Comparison of ENCODE assay signal across 10 cellular contexts in the genomic region with DNA sequence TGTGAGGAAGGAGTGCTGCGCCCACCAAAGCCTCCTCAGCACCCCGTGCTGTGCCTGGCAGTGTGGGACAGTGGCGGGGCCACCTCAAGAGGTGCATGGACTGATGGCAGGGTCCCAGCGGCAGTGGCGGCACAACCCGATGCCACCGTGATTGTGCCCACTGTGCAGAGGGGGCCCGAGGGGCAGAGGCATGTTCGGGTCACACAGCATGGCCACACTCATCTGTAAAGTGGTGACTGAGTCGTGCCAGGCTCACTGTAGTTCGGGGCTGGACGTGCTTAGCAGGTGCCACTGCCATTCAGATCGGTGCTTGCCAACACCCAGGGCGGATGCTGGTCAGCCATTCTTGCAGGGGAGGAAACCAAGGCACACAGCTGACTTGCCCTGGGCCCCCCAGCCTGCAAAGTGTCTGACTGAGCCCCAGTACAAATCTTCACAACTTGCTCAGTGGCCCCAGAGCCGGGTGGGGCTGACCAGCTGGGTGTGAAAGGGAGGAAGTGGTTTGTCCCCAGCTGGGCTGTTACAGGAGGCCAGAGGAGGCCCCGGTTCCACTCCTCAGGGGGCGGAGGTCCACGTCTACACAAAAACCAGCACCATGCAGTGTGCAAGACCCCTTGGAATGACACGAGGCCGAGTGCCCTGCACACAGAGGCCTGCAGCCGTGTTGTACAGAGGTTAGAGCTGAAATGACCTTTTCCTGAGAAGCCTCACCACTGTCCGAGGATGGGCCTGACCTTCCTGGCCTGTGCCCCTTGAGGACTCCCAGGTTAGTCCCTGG. TPM values are rescaled to one million over a fixed set of nuclear protein-coding genes. Genes with fewer than 3 reads are reported as not detected.
DNase-seq lines count a peak whose midpoint lies in the region; ATAC-seq and TF ChIP-seq lines count a peak whose summit lies in the region.
"Had no signal": no experiment of that assay in that cellular context is flagged by ENCODE, and none has a peak within 500 bp of the region (broad histone marks: within the 10 kb centered on the region; RNA-seq: fewer than 3 reads in every experiment).

No MANE protein-coding gene starts in this region.

- peaks cover 13% of the 10 kb centered on the region for H3K36me3 Mint-ChIP-seq in T-helper 17 cell (ENCODE audit: low read depth)

- intact Hi-C loops in heart right ventricle (cut with DNase I), result loop anchor here in 1 of 10 donors (5.0 kb wide), 1 partner anchor 48 kb away; no protein-coding TSS in a partner anchor

- WGBS in heart right ventricle, 2 donors, result 78 to 82% methylated on average over 22 of the region's 22 CpGs

- H3K4me1 Mint-ChIP-seq in T-helper 17 cell, result peaks cover 70% of the 10 kb centered on the region

- TF ChIP-seq CTCF in heart right ventricle (IDR thresholded peaks at IDR 0.05) (no peak), thoracic aorta (IDR thresholded peaks at IDR 0.05) (no peak)

- peak overlapping the region; percentile 100 for H3K27ac Mint-ChIP-seq in T-helper 17 cell

- no peaks in the 10 kb centered on the region for H3K36me3 ChIP-seq in heart right ventricle
- H3K36me3 ChIP-seq in thoracic aorta, result no peaks in the 10 kb centered on the region
- H3K36me3 ChIP-seq: adrenal gland had no signal

- ATAC-seq in T-helper 17 cell, result peak; percentile 1
- ATAC-seq in heart right ventricle, result peak; percentile 28 to 62 (median 56)
- ATAC-seq in thoracic aorta (ENCODE audit: insufficient number of reproducible peaks, low FRiP score, low read depth), result no peak
- ATAC-seq in GM18870 (IDR thresholded peaks at IDR 0.05; ENCODE audit: unreplicated experiment), result no peak
- no peak for ATAC-seq in HG03045 (IDR thresholded peaks at IDR 0.05; ENCODE audit: unreplicated experiment)

- H3K27ac ChIP-seq in heart right ventricle (peak overlapping the region in 5 of 10 donors; percentile 28 to 96 (median 47)), thoracic aorta (peak overlapping the region in 1 of 2 donors; percentile 25)

- H3K4me3 Mint-ChIP-seq in T-helper 17 cell, result peak overlapping the region; percentile 98

- no peaks in the 10 kb centered on the region for H3K27me3 Mint-ChIP-seq in T-helper 17 cell

- peaks cover 0 to 68% (median 1%) of the 10 kb centered on the region in 9 donors for H3K4me1 ChIP-seq in heart right ventricle
- no peaks in the 10 kb centered on the region for H3K4me1 ChIP-seq in thoracic aorta (ENCODE audit: control insufficient read depth in 1 of 2, low read depth in 2 of 2)
- H3K4me1 ChIP-seq: adrenal gland had no signal

- peak; percentile 53 for DNase-seq in activated CD4-positive, alpha-beta T cell treated with anti-CD3 and anti-CD28 coated beads for 48 hours
- DNase-seq in activated CD4-positive, alpha-beta T cell treated with anti-CD3 and anti-CD28 coated beads for 1 hour, result no peak
- DNase-seq in T-helper 17 cell (no peak), heart right ventricle (peak in 1 of 2 donors; percentile 41), thoracic aorta (ENCODE audit: low spot score) (no peak), mucosa of gallbladder (ENCODE audit: low spot score) (no peak)

- H3K4me3 ChIP-seq in heart right ventricle (peak overlapping the region in 8 of 10 donors; percentile 7 to 61 (median 36)), thoracic aorta (peak overlapping the region; percentile 62)

- H3K27me3 ChIP-seq in heart right ventricle (peaks cover 0 to 7% (median 0%) of the 10 kb centered on the region in 7 donors), thoracic aorta (replicated peaks; ENCODE audit: insufficient read depth) (no peaks in the 10 kb centered on the region)
- H3K27me3 ChIP-seq: adrenal gland had no signal

- H3K9me3 ChIP-seq in T-helper 17 cell (ENCODE audit: control insufficient read depth, low read length, poor library complexity, severe bottlenecking), result no peaks in the 10 kb centered on the region
- peaks cover 0 to 11% (median 0%) of the 10 kb centered on the region in 11 donors for H3K9me3 ChIP-seq in heart right ventricle
- no peaks in the 10 kb centered on the region for H3K9me3 ChIP-seq in thoracic aorta
- H3K9me3 ChIP-seq: adrenal gland had no signal

RNA-seq across cellular contexts. Expression of a gene that starts 17.8 kb away (rescaled TPM):
- total RNA-seq in T-helper 17 cell (100 to 1,000 TPM; 142 to 160 TPM), heart right ventricle (1 to 10 TPM in 9 of 10 donors, under 1 TPM in 1; 0.40 to 8.5 (median 2.2) TPM), thoracic aorta (10 to 100 TPM in 1 of 2 donors, 1 to 10 TPM in 1; 9.9 to 13.7 TPM), mucosa of gallbladder (8.2 TPM)
- 1 to 10 TPM; 1.6 to 2.3 TPM for polyA plus RNA-seq in heart right ventricle
- polyA plus RNA-seq: AG04450 had no signal

Comparison
In these comparisons a context has a peak if more than half of its experiments do, and no peak if none do; other contexts are left out.
1. ATAC-seq: peak in T-helper 17 cell (single experiment) and heart right ventricle (8 of 8); none in thoracic aorta (single experiment), GM18870 (single experiment) and HG03045 (single experiment).
2. RNA of a gene that starts 17.8 kb away (total RNA-seq): 142 to 160 TPM in T-helper 17 cell; 9.9 to 13.7 TPM in thoracic aorta, 8.2 TPM in mucosa of gallbladder (single experiment) and 0.40 to 8.5 TPM in heart right ventricle; every median in the first group is over 4 times any median in the second.